Comparison of ENCODE assay signal across 13 cellular contexts in the genomic region with DNA sequence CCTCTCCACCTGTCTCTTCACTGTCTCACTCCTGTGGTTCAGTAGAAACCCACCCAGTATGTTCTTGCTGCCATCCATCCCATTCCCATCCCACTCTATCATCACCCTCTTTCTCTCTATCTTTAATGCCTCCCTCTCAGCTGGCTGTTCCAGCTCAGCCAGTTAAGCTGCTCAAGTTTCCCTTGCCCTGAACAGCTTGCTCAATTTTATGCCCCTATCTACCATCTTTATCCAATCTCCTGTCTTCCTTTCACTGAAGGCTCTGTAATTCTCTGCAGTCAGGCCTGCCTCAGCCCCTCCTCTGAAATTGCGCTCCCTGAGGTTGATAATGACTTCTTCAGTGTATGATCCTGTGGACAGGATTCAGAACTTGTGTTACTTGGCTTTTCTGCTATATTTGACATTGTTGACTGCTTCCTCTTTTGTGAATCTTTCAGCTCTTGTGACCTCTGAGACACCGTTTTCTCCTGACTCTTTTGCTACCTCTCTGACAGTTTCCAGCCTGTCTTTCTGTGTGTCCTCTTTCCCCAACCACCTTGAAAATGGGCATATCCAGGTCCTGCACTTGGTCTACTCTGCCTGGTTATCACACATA. TPM values are rescaled to one million over a fixed set of nuclear protein-coding genes. Genes with fewer than 3 reads are reported as not detected.
DNase-seq lines count a peak whose midpoint lies in the region; ATAC-seq, FAIRE-seq and TF ChIP-seq lines count a peak whose summit lies in the region.
"Had no signal": no experiment of that assay in that cellular context is flagged by ENCODE, and none has a peak within 500 bp of the region (broad histone marks: within the 10 kb centered on the region; RNA-seq: fewer than 3 reads in every experiment).

No MANE protein-coding gene starts in this region.

- H3K9me2 ChIP-seq in Karpas-422 (replicated peaks; ENCODE audit: insufficient read depth, low read length): no peaks in the 10 kb centered on the region

- no peak overlapping the region for H3K27ac Mint-ChIP-seq in WTC11
- H3K27ac Mint-ChIP-seq: CD14-positive monocyte had no signal

- H3K9me3 ChIP-seq in Karpas-422 (ENCODE audit: low read length): no peaks in the 10 kb centered on the region
- no peaks in the 10 kb centered on the region for H3K9me3 ChIP-seq in right atrium auricular region
- H3K9me3 ChIP-seq: gastrocnemius medialis had no signal

- CTCF ChIA-PET in WTC11 (lab: Charles Lee): no interaction called here

- no peak for TF ChIP-seq POLR2A in GM12892 (IDR thresholded peaks at IDR 0.05; ENCODE audit: low read depth, low read length)

- no peak overlapping the region for H3K9ac ChIP-seq in Karpas-422 (ENCODE audit: low read length)

- POLR2A ChIA-PET in WTC11 (lab: Charles Lee): no interaction called here

- H3K4me3 ChIP-seq in Karpas-422 (ENCODE audit: low read length) (no peak overlapping the region), right atrium auricular region (no peak overlapping the region)
- H3K4me3 ChIP-seq: gastrocnemius medialis had no signal

- H3K27me3 ChIP-seq in Karpas-422 (ENCODE audit: low read length) (no peaks in the 10 kb centered on the region), right atrium auricular region (no peaks in the 10 kb centered on the region)
- H3K27me3 ChIP-seq: gastrocnemius medialis had no signal

- H3K4me1 ChIP-seq in Karpas-422 (ENCODE audit: low read length) (peaks cover 44% of the 10 kb centered on the region), right atrium auricular region (peaks cover 0 to 6% of the 10 kb centered on the region in 2 donors)
- H3K4me1 ChIP-seq: gastrocnemius medialis had no signal

- H3K4me1 Mint-ChIP-seq in WTC11: peaks cover 11% of the 10 kb centered on the region

- no peak for DNase-seq in GM12892 (ENCODE audit: insufficient read length)
- peak; percentile 73 for DNase-seq in Karpas-422
- DNase-seq in germinal center (ENCODE audit: low spot score): peak; percentile 50
- DNase-seq in activated CD4-positive, alpha-beta T cell treated with anti-CD3 and anti-CD28 coated beads for 1 hour: no peak
- DNase-seq in WTC11 (ENCODE audit: low spot score): no peak
- no peak for DNase-seq in GM03348 (ENCODE audit: low spot score)
- DNase-seq in right atrium auricular region (ENCODE audit: low spot score): no peak
- DNase-seq: activated effector memory CD4-positive, alpha-beta T cell treated with anti-CD3 and anti-CD28 coated beads, Interleukin-2, amount 50 U/mL, for 16 hours; gastrocnemius medialis; NCI-H774; retina had no signal

- H3K36me3 Mint-ChIP-seq in WTC11: no peaks in the 10 kb centered on the region
- H3K36me3 Mint-ChIP-seq: CD14-positive monocyte had no signal

- H3K4me3 Mint-ChIP-seq in WTC11: no peak overlapping the region
- H3K4me3 Mint-ChIP-seq: CD14-positive monocyte had no signal

- no peak for TF ChIP-seq CTCF in WTC11 (IDR thresholded peaks at IDR 0.05)
- no peak for TF ChIP-seq CTCF in right atrium auricular region (IDR thresholded peaks at IDR 0.05)

- H4K20me1 ChIP-seq in Karpas-422 (ENCODE audit: insufficient read depth, low read depth, low read length): no peaks in the 10 kb centered on the region

- peak overlapping the region; percentile 21 for H3K4me2 ChIP-seq in Karpas-422 (ENCODE audit: low read depth, low read length, poor library complexity, severe bottlenecking)

- H3K9me3 Mint-ChIP-seq in WTC11: no peaks in the 10 kb centered on the region
- H3K9me3 Mint-ChIP-seq: CD14-positive monocyte had no signal

- H3K27me3 Mint-ChIP-seq in WTC11 (ENCODE audit: low read depth): no peaks in the 10 kb centered on the region

- ATAC-seq in GM21723 (IDR thresholded peaks at IDR 0.05; ENCODE audit: unreplicated experiment): peak; percentile 60
- ATAC-seq in WTC11: no peak
- ATAC-seq: gastrocnemius medialis had no signal

- H2AFZ ChIP-seq in Karpas-422 (ENCODE audit: low read length): no peak overlapping the region

- FAIRE-seq in GM12892 (lab: Jason Lieb, UNC): peak; percentile 93

- H3K36me3 ChIP-seq in Karpas-422 (ENCODE audit: insufficient read depth, low read length): no peaks in the 10 kb centered on the region
- no peaks in the 10 kb centered on the region for H3K36me3 ChIP-seq in right atrium auricular region
- H3K36me3 ChIP-seq: gastrocnemius medialis had no signal

- H3K27ac ChIP-seq in Karpas-422 (ENCODE audit: low read length) (no peak overlapping the region), right atrium auricular region (no peak overlapping the region)
- H3K27ac ChIP-seq: gastrocnemius medialis had no signal

- no peaks in the 10 kb centered on the region for H3K79me2 ChIP-seq in Karpas-422 (ENCODE audit: low read length)

TF ChIP-seq in WTC11, 78 proteins besides CTCF, POLR2A, EP300 and RAD21 (continues in another document):
- TF ChIP-seq, protein P1, sequence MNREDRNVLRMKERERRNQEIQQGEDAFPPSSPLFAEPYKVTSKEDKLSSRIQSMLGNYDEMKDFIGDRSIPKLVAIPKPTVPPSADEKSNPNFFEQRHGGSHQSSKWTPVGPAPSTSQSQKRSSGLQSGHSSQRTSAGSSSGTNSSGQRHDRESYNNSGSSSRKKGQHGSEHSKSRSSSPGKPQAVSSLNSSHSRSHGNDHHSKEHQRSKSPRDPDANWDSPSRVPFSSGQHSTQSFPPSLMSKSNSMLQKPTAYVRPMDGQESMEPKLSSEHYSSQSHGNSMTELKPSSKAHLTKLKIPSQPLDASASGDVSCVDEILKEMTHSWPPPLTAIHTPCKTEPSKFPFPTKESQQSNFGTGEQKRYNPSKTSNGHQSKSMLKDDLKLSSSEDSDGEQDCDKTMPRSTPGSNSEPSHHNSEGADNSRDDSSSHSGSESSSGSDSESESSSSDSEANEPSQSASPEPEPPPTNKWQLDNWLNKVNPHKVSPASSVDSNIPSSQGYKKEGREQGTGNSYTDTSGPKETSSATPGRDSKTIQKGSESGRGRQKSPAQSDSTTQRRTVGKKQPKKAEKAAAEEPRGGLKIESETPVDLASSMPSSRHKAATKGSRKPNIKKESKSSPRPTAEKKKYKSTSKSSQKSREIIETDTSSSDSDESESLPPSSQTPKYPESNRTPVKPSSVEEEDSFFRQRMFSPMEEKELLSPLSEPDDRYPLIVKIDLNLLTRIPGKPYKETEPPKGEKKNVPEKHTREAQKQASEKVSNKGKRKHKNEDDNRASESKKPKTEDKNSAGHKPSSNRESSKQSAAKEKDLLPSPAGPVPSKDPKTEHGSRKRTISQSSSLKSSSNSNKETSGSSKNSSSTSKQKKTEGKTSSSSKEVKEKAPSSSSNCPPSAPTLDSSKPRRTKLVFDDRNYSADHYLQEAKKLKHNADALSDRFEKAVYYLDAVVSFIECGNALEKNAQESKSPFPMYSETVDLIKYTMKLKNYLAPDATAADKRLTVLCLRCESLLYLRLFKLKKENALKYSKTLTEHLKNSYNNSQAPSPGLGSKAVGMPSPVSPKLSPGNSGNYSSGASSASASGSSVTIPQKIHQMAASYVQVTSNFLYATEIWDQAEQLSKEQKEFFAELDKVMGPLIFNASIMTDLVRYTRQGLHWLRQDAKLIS (CRISPR knock-in tag; IDR thresholded peaks at IDR 0.05; ENCODE audit: borderline replicate concordance): no peak
- no peak for TF ChIP-seq ZNF232 (CRISPR knock-in tag; IDR thresholded peaks at IDR 0.05)
- no peak for TF ChIP-seq ZBTB21 (CRISPR knock-in tag; IDR thresholded peaks at IDR 0.05; ENCODE audit: borderline replicate concordance)
- TF ChIP-seq KAT7 (CRISPR knock-in tag; IDR thresholded peaks at IDR 0.05; ENCODE audit: borderline replicate concordance): no peak
- TF ChIP-seq, protein P2, sequence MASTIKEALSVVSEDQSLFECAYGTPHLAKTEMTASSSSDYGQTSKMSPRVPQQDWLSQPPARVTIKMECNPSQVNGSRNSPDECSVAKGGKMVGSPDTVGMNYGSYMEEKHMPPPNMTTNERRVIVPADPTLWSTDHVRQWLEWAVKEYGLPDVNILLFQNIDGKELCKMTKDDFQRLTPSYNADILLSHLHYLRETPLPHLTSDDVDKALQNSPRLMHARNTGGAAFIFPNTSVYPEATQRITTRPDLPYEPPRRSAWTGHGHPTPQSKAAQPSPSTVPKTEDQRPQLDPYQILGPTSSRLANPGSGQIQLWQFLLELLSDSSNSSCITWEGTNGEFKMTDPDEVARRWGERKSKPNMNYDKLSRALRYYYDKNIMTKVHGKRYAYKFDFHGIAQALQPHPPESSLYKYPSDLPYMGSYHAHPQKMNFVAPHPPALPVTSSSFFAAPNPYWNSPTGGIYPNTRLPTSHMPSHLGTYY (CRISPR knock-in tag; IDR thresholded peaks at IDR 0.05): no peak
- TF ChIP-seq OVOL2 (CRISPR knock-in tag; IDR thresholded peaks at IDR 0.05; ENCODE audit: borderline replicate concordance): no peak
- TF ChIP-seq MYBL2 (CRISPR knock-in tag; IDR thresholded peaks at IDR 0.05): no peak
- no peak for TF ChIP-seq TCF7 (CRISPR knock-in tag; IDR thresholded peaks at IDR 0.05; ENCODE audit: low read depth)
- TF ChIP-seq, protein P3, sequence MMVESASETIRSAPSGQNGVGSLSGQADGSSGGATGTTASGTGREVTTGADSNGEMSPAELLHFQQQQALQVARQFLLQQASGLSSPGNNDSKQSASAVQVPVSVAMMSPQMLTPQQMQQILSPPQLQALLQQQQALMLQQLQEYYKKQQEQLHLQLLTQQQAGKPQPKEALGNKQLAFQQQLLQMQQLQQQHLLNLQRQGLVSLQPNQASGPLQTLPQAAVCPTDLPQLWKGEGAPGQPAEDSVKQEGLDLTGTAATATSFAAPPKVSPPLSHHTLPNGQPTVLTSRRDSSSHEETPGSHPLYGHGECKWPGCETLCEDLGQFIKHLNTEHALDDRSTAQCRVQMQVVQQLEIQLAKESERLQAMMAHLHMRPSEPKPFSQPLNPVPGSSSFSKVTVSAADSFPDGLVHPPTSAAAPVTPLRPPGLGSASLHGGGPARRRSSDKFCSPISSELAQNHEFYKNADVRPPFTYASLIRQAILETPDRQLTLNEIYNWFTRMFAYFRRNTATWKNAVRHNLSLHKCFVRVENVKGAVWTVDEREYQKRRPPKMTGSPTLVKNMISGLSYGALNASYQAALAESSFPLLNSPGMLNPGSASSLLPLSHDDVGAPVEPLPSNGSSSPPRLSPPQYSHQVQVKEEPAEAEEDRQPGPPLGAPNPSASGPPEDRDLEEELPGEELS (CRISPR knock-in tag; IDR thresholded peaks at IDR 0.05): no peak
- TF ChIP-seq, protein P4, sequence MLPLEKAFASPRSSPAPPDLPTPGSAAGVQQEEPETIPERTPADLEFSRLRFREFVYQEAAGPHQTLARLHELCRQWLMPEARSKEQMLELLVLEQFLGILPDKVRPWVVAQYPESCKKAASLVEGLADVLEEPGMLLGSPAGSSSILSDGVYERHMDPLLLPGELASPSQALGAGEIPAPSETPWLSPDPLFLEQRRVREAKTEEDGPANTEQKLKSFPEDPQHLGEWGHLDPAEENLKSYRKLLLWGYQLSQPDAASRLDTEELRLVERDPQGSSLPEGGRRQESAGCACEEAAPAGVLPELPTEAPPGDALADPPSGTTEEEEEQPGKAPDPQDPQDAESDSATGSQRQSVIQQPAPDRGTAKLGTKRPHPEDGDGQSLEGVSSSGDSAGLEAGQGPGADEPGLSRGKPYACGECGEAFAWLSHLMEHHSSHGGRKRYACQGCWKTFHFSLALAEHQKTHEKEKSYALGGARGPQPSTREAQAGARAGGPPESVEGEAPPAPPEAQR (CRISPR knock-in tag; IDR thresholded peaks at IDR 0.05): no peak

RNA-seq across cellular contexts. Expression of a gene that starts 13.9 kb away (rescaled TPM):
- 3.5 TPM for polyA plus RNA-seq in GM12892 (2012; ENCODE audit: missing spikeins)
- 9.9 and 12.6 TPM in 2 replicates for total RNA-seq in Karpas-422 (2014; rRNA removed; shearing (Covaris generic); ENCODE audit: low replicate concordance)
- total RNA-seq in WTC11 (2021): 9.3 to 14.8 TPM (median 9.6 TPM) in 3 replicates
- 10 to 100 TPM; 12.7 to 19.3 TPM for total RNA-seq in right atrium auricular region

Comparison
In these comparisons a context has a peak if more than half of its experiments do, and no peak if none do; other contexts are left out.
1. DNase-seq: peak in Karpas-422 (single experiment) and germinal center (single experiment); none in GM12892 (single experiment), activated CD4-positive, alpha-beta T cell treated with anti-CD3 and anti-CD28 coated beads for 1 hour (single experiment), WTC11 (single experiment), GM03348 (single experiment) and right atrium auricular region (single experiment).